ENCODE assay signal across 8 cellular contexts in genomic region chr9:87684627-87685204, GRCh38. TPM values are rescaled to one million over a fixed set of nuclear protein-coding genes. Genes with fewer than 3 reads are reported as not detected.
DNase-seq lines count a peak whose midpoint lies in the region; ATAC-seq, FAIRE-seq and TF ChIP-seq lines count a peak whose summit lies in the region.

No MANE protein-coding gene starts in this region.

- no peak overlapping the region for H3K4me3 ChIP-seq in mammary epithelial cell (replicated peaks in 1 of 3; ENCODE audit: insufficient read depth in 1 of 3, low read depth in 2 of 3, low read length in 3 of 3)
- no peak overlapping the region for H3K4me3 ChIP-seq in vagina

- no peaks in the 10 kb centered on the region for H3K4me1 ChIP-seq in mammary epithelial cell (ENCODE audit: insufficient read depth, low read length)
- no peaks in the 10 kb centered on the region for H3K4me1 ChIP-seq in vagina

- peak; percentile 57 for ATAC-seq in left lobe of liver

- H3K4me2 ChIP-seq in mammary epithelial cell (ENCODE audit: insufficient read depth, low read depth, low read length), result no peak overlapping the region

- no peaks in the 10 kb centered on the region for H3K9me3 ChIP-seq in mammary epithelial cell (replicated peaks; ENCODE audit: insufficient read depth, low read length)
- no peaks in the 10 kb centered on the region for H3K9me3 ChIP-seq in vagina

- intact Hi-C loops in mammary epithelial cell (cut with micrococcal nuclease), result loop anchor here (1.0 to 5.0 kb wide), 3 partner anchors 42 to 358 kb away; partner anchors contain the start of gene CTSL
- intact Hi-C loops in vagina (cut with DNase I), result loop anchor here (10.0 kb wide), 1 partner anchor 1600 kb away; no protein-coding TSS in a partner anchor

- no TSS peak for BruUV-seq in mammary epithelial cell (replicated peaks; lab: Mats Ljungman, UMichigan)

- no peak overlapping the region for H3K9ac ChIP-seq in mammary epithelial cell (ENCODE audit: insufficient read depth, low read length)

- no peak overlapping the region for H3K27ac ChIP-seq in mammary epithelial cell (ENCODE audit: insufficient read depth, low read depth, low read length)
- H3K27ac ChIP-seq in vagina, result no peak overlapping the region

- CTCF ChIA-PET in mammary epithelial cell (lab: Charles Lee; ENCODE audit: low non-redundant PET), result interaction anchor here (0.6 to 1.0 kb wide), 4 partner anchors 43 to 194 kb away, joined by 3 to 6 read pairs (median 4); no protein-coding TSS in a partner anchor

- peak; percentile 64 to 80 for TF ChIP-seq CTCF in mammary epithelial cell (conservative IDR thresholded peaks at IDR 0.05 in 1 of 2, IDR thresholded peaks at IDR 0.05 in 1 of 2; ENCODE audit: extremely low read depth in 1 of 2, insufficient read depth in 1 of 2, low read depth in 1 of 2, low read length in 2 of 2)
- peak; percentile 38 to 57 (median 50) for TF ChIP-seq CTCF in vagina (IDR thresholded peaks at IDR 0.05)

- no peak for FAIRE-seq in HTR-8/SVneo (lab: Jason Lieb, UNC)

- H2AFZ ChIP-seq in mammary epithelial cell (ENCODE audit: low read depth, low read length), result peak overlapping the region; percentile 66

- H3K79me2 ChIP-seq in mammary epithelial cell (ENCODE audit: insufficient read depth, low read length), result no peaks in the 10 kb centered on the region

- dilution Hi-C loops in mammary epithelial cell (cut with HindIII; ENCODE audit: low sequenced_read_pairs), result no loop called here

- TF ChIP-seq POLR2A in vagina (IDR thresholded peaks at IDR 0.05), result no peak

- H3K27me3 ChIP-seq in mammary epithelial cell (ENCODE audit: insufficient read depth, low read length), result no peaks in the 10 kb centered on the region
- no peaks in the 10 kb centered on the region for H3K27me3 ChIP-seq in vagina

- in situ Hi-C loops in mammary epithelial cell (cut with MboI; ENCODE audit: low sequenced_read_pairs in 2 of 2) (loop anchor here (5.0 to 25.0 kb wide), 3 partner anchors 123 to 353 kb away; no protein-coding TSS in a partner anchor), KBM-7 (cut with MboI; ENCODE audit: low pct_unique_long_range_greater_than_20kb, low sequenced_read_pairs) (loop anchor here (25.0 kb wide), 2 partner anchors 128 to 353 kb away; no protein-coding TSS in a partner anchor)

- H4K20me1 ChIP-seq in mammary epithelial cell (ENCODE audit: insufficient read depth, low read length), result no peaks in the 10 kb centered on the region

- no peaks in the 10 kb centered on the region for H3K36me3 ChIP-seq in mammary epithelial cell (ENCODE audit: insufficient read depth, low read length)
- H3K36me3 ChIP-seq in vagina, result no peaks in the 10 kb centered on the region

- 11% methylated on average over 11 of the region's 11 CpGs for WGBS in mammary epithelial cell (ENCODE audit: low coverage, missing lambda C conversion rate)

- DNase-seq in AG08396 (ENCODE audit: low spot score) (peak; percentile 71), HTR-8/SVneo (ENCODE audit: insufficient read length, low spot score) (peak; percentile 61), mammary epithelial cell (peak; percentile 46), left lobe of liver (ENCODE audit: low spot score) (no peak), vagina (ENCODE audit: extremely low spot score in 2 of 2) (peak in 1 of 2 donors; percentile 71), KBM-7 (no peak), NCI-H128 (lab: John Stamatoyannopoulos, UW; ENCODE audit: unreplicated experiment) (no peak)
- DNase-seq in stimulated activated CD4-positive, alpha-beta T cell treated with anti-CD3 and anti-CD28 coated beads, Interleukin-2, amount 100 ng/mL, for 48 hours, result no peak

RNA-seq across cellular contexts. Expression of gene CTSL, which starts 41.2 kb away (rescaled TPM):
- 100 to 1,000 TPM in 1 of 2 donors, 10 to 100 TPM in 1; 38.8 to 109 TPM for total RNA-seq in mammary epithelial cell
- polyA plus RNA-seq in mammary epithelial cell, result 131 TPM
- 24.0 TPM for polyA minus RNA-seq in mammary epithelial cell
- total RNA-seq in left lobe of liver, result 152 TPM
- 68.0 TPM for total RNA-seq in vagina

Comparison
In these comparisons a context has a peak if more than half of its experiments do, and no peak if none do; other contexts are left out.
1. DNase-seq: peak in AG08396 (single experiment), HTR-8/SVneo (single experiment) and mammary epithelial cell (single experiment); none in left lobe of liver (single experiment), KBM-7 (single experiment), NCI-H128 (single experiment) and stimulated activated CD4-positive, alpha-beta T cell treated with anti-CD3 and anti-CD28 coated beads, Interleukin-2, amount 100 ng/mL, for 48 hours (0 of 2).